ENCODE assay signal across 15 cellular contexts in the genomic region with DNA sequence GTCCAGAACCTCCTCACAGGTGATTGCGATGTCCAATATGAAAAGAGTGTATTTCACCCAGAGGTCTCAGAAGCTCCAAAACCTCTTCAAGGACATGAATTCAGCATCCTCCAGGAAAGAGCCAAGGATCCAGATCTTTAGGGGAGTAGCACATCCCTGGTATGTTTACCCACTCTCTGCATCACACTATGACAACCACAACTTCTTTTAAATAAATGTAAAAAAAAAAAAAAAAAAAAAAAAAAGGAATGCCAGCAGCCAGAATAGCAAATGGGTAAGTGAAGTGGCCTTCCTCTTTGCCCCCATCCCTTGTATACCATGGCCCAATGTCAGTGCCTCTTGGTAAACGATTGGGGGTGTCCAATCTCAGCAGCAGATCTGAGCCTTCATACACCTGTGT.
"Had no signal": no experiment of that assay in that cellular context is flagged by ENCODE, and none has a peak within 500 bp of the region (broad histone marks: within the 10 kb centered on the region; RNA-seq: fewer than 3 reads in every experiment).

No MANE protein-coding gene starts in this region.

- H3K9ac ChIP-seq: SK-N-SH had no signal

- H3K27me3 ChIP-seq: breast epithelium, dorsolateral prefrontal cortex, ovary, testis had no signal

- H3K36me3 ChIP-seq: breast epithelium, ovary had no signal

- ATAC-seq: T-cell had no signal

- H3K9me3 Mint-ChIP-seq: activated CD4-positive, alpha-beta T cell treated with anti-CD3 and anti-CD28 coated beads, Interleukin-2, amount 10 ng/mL, durations not matched to agents 7 days and 5 days; activated naive CD8-positive, alpha-beta T cell treated with anti-CD3 and anti-CD28 coated beads for 36 hours; activated T-helper 1 cell treated with anti-CD3 and anti-CD28 coated beads, Interleukin-12 subunit alpha, Interleukin-12 subunit beta, Interleukin-2, Interleukin-4 antibody, amounts not matched to agents 30 ng/mL and 10 ng/mL and 1 ng/mL, durations not matched to agents 14 hours and 24 hours and 36 hours; naive B cell; stimulated activated naive CD8-positive, alpha-beta T cell treated with anti-CD3 and anti-CD28 coated beads, Interleukin-15, Interleukin-2, amounts not matched to agents 100 ng/mL and 50 ng/mL, for 24 hours; T-cell had no signal

- DNase-seq: activated CD4-positive, alpha-beta T cell treated with anti-CD3 and anti-CD28 coated beads, Interleukin-2, amount 10 ng/mL, durations not matched to agents 7 days and 5 days; activated CD8-positive, alpha-beta memory T cell treated with anti-CD3 and anti-CD28 coated beads, Interleukin-2, amount 50 U/mL, for 48 hours; activated naive CD8-positive, alpha-beta T cell treated with anti-CD3 and anti-CD28 coated beads for 36 hours; dorsolateral prefrontal cortex; naive B cell; ovary; retina; SK-N-SH; T-cell; T-helper 9 cell; testis had no signal

- H3K4me1 Mint-ChIP-seq: activated CD4-positive, alpha-beta T cell treated with anti-CD3 and anti-CD28 coated beads, Interleukin-2, amount 10 ng/mL, durations not matched to agents 7 days and 5 days; activated naive CD8-positive, alpha-beta T cell treated with anti-CD3 and anti-CD28 coated beads for 36 hours; naive B cell; T-cell had no signal

- H3K4me3 ChIP-seq: breast epithelium, dorsolateral prefrontal cortex, ovary, testis had no signal

- H3K27ac ChIP-seq: breast epithelium, ovary, testis had no signal

- H3K4me2 ChIP-seq: SK-N-SH had no signal

- H3K4me3 Mint-ChIP-seq: activated CD4-positive, alpha-beta T cell treated with anti-CD3 and anti-CD28 coated beads, Interleukin-2, amount 10 ng/mL, durations not matched to agents 7 days and 5 days; activated naive CD8-positive, alpha-beta T cell treated with anti-CD3 and anti-CD28 coated beads for 36 hours; activated T-helper 1 cell treated with anti-CD3 and anti-CD28 coated beads, Interleukin-12 subunit alpha, Interleukin-12 subunit beta, Interleukin-2, Interleukin-4 antibody, amounts not matched to agents 30 ng/mL and 10 ng/mL and 1 ng/mL, durations not matched to agents 14 hours and 24 hours and 36 hours; naive B cell; stimulated activated naive CD8-positive, alpha-beta T cell treated with anti-CD3 and anti-CD28 coated beads, Interleukin-15, Interleukin-2, amounts not matched to agents 100 ng/mL and 50 ng/mL, for 24 hours; T-cell had no signal

- H3K27ac Mint-ChIP-seq: activated CD4-positive, alpha-beta T cell treated with anti-CD3 and anti-CD28 coated beads, Interleukin-2, amount 10 ng/mL, durations not matched to agents 7 days and 5 days; activated naive CD8-positive, alpha-beta T cell treated with anti-CD3 and anti-CD28 coated beads for 36 hours; activated T-helper 1 cell treated with anti-CD3 and anti-CD28 coated beads, Interleukin-12 subunit alpha, Interleukin-12 subunit beta, Interleukin-2, Interleukin-4 antibody, amounts not matched to agents 30 ng/mL and 10 ng/mL and 1 ng/mL, durations not matched to agents 14 hours and 24 hours and 36 hours; naive B cell; stimulated activated naive CD8-positive, alpha-beta T cell treated with anti-CD3 and anti-CD28 coated beads, Interleukin-15, Interleukin-2, amounts not matched to agents 100 ng/mL and 50 ng/mL, for 24 hours; T-cell had no signal

- H3K27me3 Mint-ChIP-seq: activated CD4-positive, alpha-beta T cell treated with anti-CD3 and anti-CD28 coated beads, Interleukin-2, amount 10 ng/mL, durations not matched to agents 7 days and 5 days; activated naive CD8-positive, alpha-beta T cell treated with anti-CD3 and anti-CD28 coated beads for 36 hours; stimulated activated naive CD8-positive, alpha-beta T cell treated with anti-CD3 and anti-CD28 coated beads, Interleukin-15, Interleukin-2, amounts not matched to agents 100 ng/mL and 50 ng/mL, for 24 hours had no signal

- H3K36me3 Mint-ChIP-seq: activated naive CD8-positive, alpha-beta T cell treated with anti-CD3 and anti-CD28 coated beads for 36 hours; naive B cell; T-cell had no signal

- FAIRE-seq: small intestine had no signal

- H3K9me3 ChIP-seq: breast epithelium, ovary, SK-N-SH, testis had no signal

- H3K4me1 ChIP-seq: breast epithelium, testis had no signal
